In the genomic region with DNA sequence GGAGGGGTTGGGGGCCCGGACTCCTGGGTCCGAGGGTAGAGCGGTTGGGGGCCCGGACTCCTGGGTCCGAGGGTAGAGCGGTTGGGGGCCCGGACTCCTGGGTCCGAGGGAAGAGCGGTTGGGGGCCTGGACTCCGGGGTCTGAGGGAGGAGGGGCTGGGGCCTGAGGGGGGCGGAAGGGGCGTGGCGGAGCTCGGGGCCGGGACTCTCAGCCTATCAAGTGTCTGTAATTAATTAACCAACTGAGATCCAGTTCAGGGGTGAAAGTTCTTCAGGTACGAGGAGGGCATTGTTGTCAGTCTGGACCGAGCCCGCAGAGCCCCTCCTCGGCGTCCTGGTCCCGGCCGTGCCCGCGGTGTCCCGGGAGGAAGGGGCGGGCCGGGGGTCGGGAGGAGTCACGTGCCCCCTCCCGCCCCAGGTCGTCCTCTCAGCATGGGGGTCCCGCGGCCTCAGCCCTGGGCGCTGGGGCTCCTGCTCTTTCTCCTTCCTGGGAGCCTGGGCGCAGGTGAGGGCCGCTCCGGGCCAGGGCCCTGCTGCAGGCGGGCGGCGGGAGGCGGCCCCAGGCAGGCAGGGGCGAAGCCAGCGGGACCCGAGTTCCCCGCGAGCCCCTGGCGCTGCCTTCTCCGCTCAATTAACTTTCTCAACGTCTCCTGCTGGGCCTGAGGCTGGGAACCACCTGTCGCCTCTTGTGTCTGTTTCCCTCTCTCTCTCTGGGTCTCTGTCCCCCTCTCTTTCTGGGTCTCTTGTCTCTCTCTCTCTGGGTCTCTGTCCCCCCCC, we compare ENCODE assay signal across 8 cellular contexts. TPM values are rescaled to one million over a fixed set of nuclear protein-coding genes. Genes with fewer than 3 reads are reported as not detected.
DNase-seq lines count a peak whose midpoint lies in the region; ATAC-seq, FAIRE-seq and TF ChIP-seq lines count a peak whose summit lies in the region.

No MANE protein-coding gene starts in this region.

- peaks cover 36% of the 10 kb centered on the region for H3K4me1 Mint-ChIP-seq in stimulated activated effector memory CD8-positive, alpha-beta T cell treated with anti-CD3 and anti-CD28 coated beads, Interleukin-12 subunit alpha, Interleukin-12 subunit beta, amount 100 ng/mL, for 72 hours

- dilution Hi-C loops in keratinocyte (cut with MboI; ENCODE audit: extremely low pct_ligation_motif_present, low sequenced_read_pairs) = no loop called here

- no peak for TF ChIP-seq POLR2A in body of pancreas (IDR thresholded peaks at IDR 0.05)

- H3K4me1 ChIP-seq in body of pancreas (peaks cover 38% of the 10 kb centered on the region), keratinocyte (ENCODE audit: control insufficient read depth, extremely low read depth, insufficient read depth, low read length) (peaks cover 9% of the 10 kb centered on the region)

- H3K27me3 ChIP-seq in body of pancreas (no peaks in the 10 kb centered on the region), keratinocyte (ENCODE audit: control insufficient read depth, extremely low read depth, insufficient read depth, low read length) (no peaks in the 10 kb centered on the region)

- no peaks in the 10 kb centered on the region for H4K20me1 ChIP-seq in keratinocyte (ENCODE audit: control insufficient read depth, extremely low read depth, insufficient read depth, low read length)

- peak overlapping the region; percentile 44 for H3K9ac ChIP-seq in keratinocyte (ENCODE audit: control insufficient read depth, extremely low read depth, insufficient read depth, low read length)

- peak; percentile 77 for ATAC-seq in body of pancreas
- ATAC-seq in stimulated activated effector memory CD8-positive, alpha-beta T cell treated with anti-CD3 and anti-CD28 coated beads, Interleukin-12 subunit alpha, Interleukin-12 subunit beta, amount 100 ng/mL, for 72 hours = peak; percentile 78
- ATAC-seq in GM19351 (IDR thresholded peaks at IDR 0.05; ENCODE audit: unreplicated experiment) = no peak
- ATAC-seq in GM18502 (IDR thresholded peaks at IDR 0.05; ENCODE audit: poor library complexity, unreplicated experiment) = no peak

- WGBS in body of pancreas, 2 donors = 0 to 1% methylated on average over 14 to 43 of the region's 50 CpGs

- H2AFZ ChIP-seq in keratinocyte (ENCODE audit: control insufficient read depth, low read length) = peak overlapping the region; percentile 63

- H3K36me3 Mint-ChIP-seq in stimulated activated effector memory CD8-positive, alpha-beta T cell treated with anti-CD3 and anti-CD28 coated beads, Interleukin-12 subunit alpha, Interleukin-12 subunit beta, amount 100 ng/mL, for 72 hours = peaks cover 10% of the 10 kb centered on the region

- DNase-seq in NCI-H187 (lab: John Stamatoyannopoulos, UW) (peak; percentile 48 to 75), NCI-H187 treated with DMSO at 0.1 percent for 48 hours (lab: John Stamatoyannopoulos, UW) (no peak), NCI-H748 (lab: John Stamatoyannopoulos, UW; ENCODE audit: unreplicated experiment) (peak; percentile 67), body of pancreas (peak in 3 of 4 donors; percentile 61 to 70 (median 62)), keratinocyte (ENCODE audit: low read depth, low spot score) (no peak)
- peak in 1 of 2 donors; percentile 60 for DNase-seq in stimulated activated effector memory CD8-positive, alpha-beta T cell treated with anti-CD3 and anti-CD28 coated beads, Interleukin-12 subunit alpha, Interleukin-12 subunit beta, amount 100 ng/mL, for 72 hours (ENCODE audit: low spot score in 2 of 2)

- no peaks in the 10 kb centered on the region for H3K9me3 Mint-ChIP-seq in stimulated activated effector memory CD8-positive, alpha-beta T cell treated with anti-CD3 and anti-CD28 coated beads, Interleukin-12 subunit alpha, Interleukin-12 subunit beta, amount 100 ng/mL, for 72 hours

- H3K9me3 ChIP-seq in body of pancreas (no peaks in the 10 kb centered on the region), keratinocyte (ENCODE audit: control insufficient read depth, low read depth, low read length) (no peaks in the 10 kb centered on the region)

- H3K27ac ChIP-seq in body of pancreas (peak overlapping the region; percentile 54 to 84 (median 74)), keratinocyte (ENCODE audit: control insufficient read depth, insufficient read depth, low read length) (no peak overlapping the region)

- peak overlapping the region; percentile 89 for H3K27ac Mint-ChIP-seq in stimulated activated effector memory CD8-positive, alpha-beta T cell treated with anti-CD3 and anti-CD28 coated beads, Interleukin-12 subunit alpha, Interleukin-12 subunit beta, amount 100 ng/mL, for 72 hours

- no peaks in the 10 kb centered on the region for H3K36me3 ChIP-seq in body of pancreas (replicated peaks in 1 of 2; ENCODE audit: insufficient read depth in 1 of 2, low read depth in 2 of 2)
- H3K36me3 ChIP-seq in keratinocyte (ENCODE audit: control insufficient read depth in 2 of 2, extremely low read depth in 1 of 2, insufficient read depth in 2 of 2, low read length in 2 of 2) = no peaks in the 10 kb centered on the region

- H3K79me2 ChIP-seq in keratinocyte (ENCODE audit: control insufficient read depth, insufficient read depth, low read length) = no peaks in the 10 kb centered on the region

- peak overlapping the region; percentile 80 for H3K4me2 ChIP-seq in keratinocyte (ENCODE audit: control insufficient read depth, extremely low read depth, insufficient read depth, low read depth, low read length)

- H3K4me3 ChIP-seq in body of pancreas = peak overlapping the region; percentile 45 to 52
- H3K4me3 ChIP-seq in keratinocyte (ENCODE audit: control insufficient read depth in 2 of 3, extremely low read depth in 1 of 3, insufficient read depth in 2 of 3, low read depth in 1 of 3, low read length in 3 of 3) = peak overlapping the region; percentile 46 to 59 (median 57)

- FAIRE-seq in keratinocyte (lab: Jason Lieb, UNC) = no peak

- intact Hi-C loops in body of pancreas (cut with DNase I) = no loop called here

- no peak for TF ChIP-seq CTCF in body of pancreas (IDR thresholded peaks at IDR 0.05)
- TF ChIP-seq CTCF in keratinocyte (optimal IDR thresholded peaks at IDR 0.05 in 1 of 3, IDR thresholded peaks at IDR 0.05 in 1 of 3, conservative IDR thresholded peaks at IDR 0.05 in 1 of 3; ENCODE audit: extremely low read depth in 1 of 3, insufficient read depth in 2 of 3, low read length in 3 of 3) = no peak

- peak overlapping the region; percentile 78 for H3K4me3 Mint-ChIP-seq in stimulated activated effector memory CD8-positive, alpha-beta T cell treated with anti-CD3 and anti-CD28 coated beads, Interleukin-12 subunit alpha, Interleukin-12 subunit beta, amount 100 ng/mL, for 72 hours

- H3K9me1 ChIP-seq in keratinocyte (ENCODE audit: control insufficient read depth, extremely low read depth, insufficient read depth, low read length) = no peaks in the 10 kb centered on the region

RNA-seq across cellular contexts. Expression of a gene that starts 0.7 kb away (rescaled TPM):
- 100 to 1,000 TPM; 117 to 121 TPM for total RNA-seq in body of pancreas
- polyA plus RNA-seq in keratinocyte = 12.0 to 12.8 TPM (median 12.3 TPM) in 3 replicates
- polyA plus RNA-seq in keratinocyte (2011; ENCODE audit: low read depth) = 8.2 TPM
- polyA plus RNA-seq in keratinocyte (2011; cell fraction: cytosol; rRNA removed) = 4.2 and 9.1 TPM in 2 replicates
- 16.5 and 20.4 TPM in 2 replicates for polyA plus RNA-seq in keratinocyte (2011; cell fraction: nucleus; rRNA removed)
- polyA plus RNA-seq in keratinocyte (2012; ENCODE audit: low replicate concordance) = 15.5 and 20.2 TPM in 2 replicates
- polyA minus RNA-seq in keratinocyte = 5.6 to 8.2 TPM (median 5.8 TPM) in 3 replicates
- polyA minus RNA-seq in keratinocyte (2011; cell fraction: cytosol; rRNA and poly(A)+ RNA removed) = 15.2 TPM
- polyA minus RNA-seq in keratinocyte (2011; cell fraction: nucleus; rRNA and poly(A)+ RNA removed) = 5.4 and 7.1 TPM in 2 replicates

RNA-seq across cellular contexts. Expression of a gene that starts 14.6 kb away (rescaled TPM):
- 10 to 100 TPM; 11.9 to 39.9 TPM for total RNA-seq in body of pancreas
- polyA plus RNA-seq in keratinocyte = 0.10 to 0.14 TPM in 2 of 3 replicates, not detected in the other
- polyA plus RNA-seq in keratinocyte (2011; ENCODE audit: low read depth) = 0.30 TPM
- 0.11 TPM in 1 of 2 replicates, not detected in the other for polyA plus RNA-seq in keratinocyte (2011; cell fraction: cytosol; rRNA removed)
- 0.28 and 0.59 TPM in 2 replicates for polyA plus RNA-seq in keratinocyte (2011; cell fraction: nucleus; rRNA removed)
- polyA plus RNA-seq in keratinocyte (2012; ENCODE audit: low replicate concordance) = 0.23 and 0.45 TPM in 2 replicates
- 0.30 TPM in 1 of 3 replicates, not detected in the others for polyA minus RNA-seq in keratinocyte
- not detected for polyA minus RNA-seq in keratinocyte (2011; cell fraction: cytosol; rRNA and poly(A)+ RNA removed)
- polyA minus RNA-seq in keratinocyte (2011; cell fraction: nucleus; rRNA and poly(A)+ RNA removed) = not detected in 2 replicates

RNA-seq across cellular contexts. Expression of a gene that starts 16.9 kb away (rescaled TPM):
- 1,000 to 10,000 TPM; 1,400 to 1,772 TPM for total RNA-seq in body of pancreas
- 2,569 to 3,320 TPM (median 2,868 TPM) in 3 replicates for polyA plus RNA-seq in keratinocyte
- 1,199 TPM for polyA plus RNA-seq in keratinocyte (2011; ENCODE audit: low read depth)
- 3,950 and 4,485 TPM in 2 replicates for polyA plus RNA-seq in keratinocyte (2011; cell fraction: cytosol; rRNA removed)
- polyA plus RNA-seq in keratinocyte (2011; cell fraction: nucleus; rRNA removed) = 1,340 and 1,382 TPM in 2 replicates
- 2,466 and 3,061 TPM in 2 replicates for polyA plus RNA-seq in keratinocyte (2012; ENCODE audit: low replicate concordance)
- 1,093 to 1,706 TPM (median 1,654 TPM) in 3 replicates for polyA minus RNA-seq in keratinocyte
- 920 TPM for polyA minus RNA-seq in keratinocyte (2011; cell fraction: cytosol; rRNA and poly(A)+ RNA removed)
- 160 and 212 TPM in 2 replicates for polyA minus RNA-seq in keratinocyte (2011; cell fraction: nucleus; rRNA and poly(A)+ RNA removed)

RNA-seq across cellular contexts. Expression of a gene that starts 25.8 kb away (rescaled TPM):
- total RNA-seq in body of pancreas = 1,000 to 10,000 TPM; 1,758 to 2,456 TPM
- 1,826 to 4,676 TPM (median 3,383 TPM) in 3 replicates for polyA plus RNA-seq in keratinocyte
- 1,172 TPM for polyA plus RNA-seq in keratinocyte (2011; ENCODE audit: low read depth)
- polyA plus RNA-seq in keratinocyte (2011; cell fraction: cytosol; rRNA removed) = 2,271 and 4,389 TPM in 2 replicates
- 847 and 1,123 TPM in 2 replicates for polyA plus RNA-seq in keratinocyte (2011; cell fraction: nucleus; rRNA removed)
- 3,372 and 3,518 TPM in 2 replicates for polyA plus RNA-seq in keratinocyte (2012; ENCODE audit: low replicate concordance)
- 834 to 2,199 TPM (median 1,514 TPM) in 3 replicates for polyA minus RNA-seq in keratinocyte
- polyA minus RNA-seq in keratinocyte (2011; cell fraction: cytosol; rRNA and poly(A)+ RNA removed) = 1,948 TPM
- polyA minus RNA-seq in keratinocyte (2011; cell fraction: nucleus; rRNA and poly(A)+ RNA removed) = 676 and 708 TPM in 2 replicates

RNA-seq across cellular contexts. Expression of a gene that starts 39.1 kb away (rescaled TPM):
- total RNA-seq in body of pancreas = under 1 TPM; 0.52 to 0.66 TPM
- polyA plus RNA-seq in keratinocyte = 0.80 to 1.7 TPM (median 1.3 TPM) in 3 replicates
- not detected for polyA plus RNA-seq in keratinocyte (2011; ENCODE audit: low read depth)
- polyA plus RNA-seq in keratinocyte (2011; cell fraction: cytosol; rRNA removed) = 0.53 and 1.6 TPM in 2 replicates
- polyA plus RNA-seq in keratinocyte (2011; cell fraction: nucleus; rRNA removed) = 0.76 and 0.95 TPM in 2 replicates
- polyA plus RNA-seq in keratinocyte (2012; ENCODE audit: low replicate concordance) = 0.47 and 4.0 TPM in 2 replicates
- polyA minus RNA-seq in keratinocyte = 1.2 to 4.6 TPM in 2 of 3 replicates, not detected in the other
- polyA minus RNA-seq in keratinocyte (2011; cell fraction: cytosol; rRNA and poly(A)+ RNA removed) = 2.5 TPM
- polyA minus RNA-seq in keratinocyte (2011; cell fraction: nucleus; rRNA and poly(A)+ RNA removed) = 0.53 TPM in 1 of 2 replicates, not detected in the other

Comparison
In these comparisons a context has a peak if more than half of its experiments do, and no peak if none do; other contexts are left out.
1. DNase-seq: peak in NCI-H187 (2 of 2), NCI-H748 (single experiment) and body of pancreas (3 of 4); none in NCI-H187 treated with DMSO at 0.1 percent for 48 hours (single experiment) and keratinocyte (single experiment).
2. ATAC-seq: peak in body of pancreas (single experiment) and stimulated activated effector memory CD8-positive, alpha-beta T cell treated with anti-CD3 and anti-CD28 coated beads, Interleukin-12 subunit alpha, Interleukin-12 subunit beta, amount 100 ng/mL, for 72 hours (single experiment); none in GM19351 (single experiment) and GM18502 (single experiment).